In the genomic region with DNA sequence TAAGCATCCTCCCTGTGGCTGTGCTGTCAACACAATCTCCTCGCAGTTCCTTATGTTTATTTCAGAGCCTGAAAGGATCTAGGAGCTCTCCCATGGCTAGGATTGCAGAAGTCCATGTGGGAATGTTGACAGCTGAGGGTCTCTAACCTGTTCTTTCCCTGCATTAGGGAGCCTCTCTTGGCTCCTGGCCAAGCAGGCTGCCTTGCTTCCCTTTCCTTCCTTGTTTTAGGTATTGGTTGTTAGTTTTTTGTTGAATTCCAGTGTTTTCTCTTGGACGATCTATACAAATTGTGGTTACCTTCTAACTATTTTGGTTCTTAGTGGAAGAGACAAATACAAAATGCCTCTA, we compare ENCODE assay signal across 25 cellular contexts.
"Had no signal": no experiment of that assay in that cellular context is flagged by ENCODE, and none has a peak within 500 bp of the region (broad histone marks: within the 10 kb centered on the region; RNA-seq: fewer than 3 reads in every experiment).

No MANE protein-coding gene starts in this region.

- H3K27me3 Mint-ChIP-seq: activated CD8-positive, alpha-beta T cell treated with anti-CD3 and anti-CD28 coated beads for 36 hours; activated naive CD4-positive, alpha-beta T cell treated with anti-CD3 and anti-CD28 coated beads, Interleukin-2, amount 50 U/mL, for 24 hours; activated naive CD8-positive, alpha-beta T cell treated with anti-CD3 and anti-CD28 coated beads, Interleukin-2, amount 50 U/mL, for 24 hours; brain had no signal

- ATAC-seq: activated CD4-positive, CD25-positive, alpha-beta regulatory T cell treated with anti-CD3 and anti-CD28 coated beads, Interleukin-2, amount 50 U/mL, for 24 hours; activated CD8-positive, alpha-beta T cell treated with anti-CD3 and anti-CD28 coated beads for 36 hours; activated naive CD8-positive, alpha-beta T cell treated with anti-CD3 and anti-CD28 coated beads, Interleukin-2, amount 50 U/mL, for 24 hours; activated T-cell treated with anti-CD3 and anti-CD28 coated beads, Interleukin-2, amount 50 U/mL, for 72 hours had no signal

- H3K27ac Mint-ChIP-seq: activated CD8-positive, alpha-beta T cell treated with anti-CD3 and anti-CD28 coated beads for 36 hours; activated naive CD4-positive, alpha-beta T cell treated with anti-CD3 and anti-CD28 coated beads, Interleukin-2, amount 50 U/mL, for 24 hours; activated naive CD8-positive, alpha-beta T cell treated with anti-CD3 and anti-CD28 coated beads, Interleukin-2, amount 50 U/mL, for 24 hours; activated T-cell treated with anti-CD3 and anti-CD28 coated beads, Interleukin-2, amount 50 U/mL, for 72 hours; activated T-helper 2 cell treated with anti-CD3 and anti-CD28 coated beads, Interferon-gamma antibody, Interleukin-2, Interleukin-4, amounts not matched to agents 10 μg/mL and 5 μg/mL and 100 μg/mL, durations not matched to agents 14 hours and 24 hours and 36 hours had no signal

- DNase-seq: activated CD4-positive, alpha-beta T cell treated with anti-CD3 and anti-CD28 coated beads for 4 hours; activated CD8-positive, alpha-beta memory T cell treated with anti-CD3 and anti-CD28 coated beads, Interleukin-2, amount 50 U/mL, for 4 hours; activated CD8-positive, alpha-beta T cell treated with anti-CD3 and anti-CD28 coated beads for 36 hours; activated gamma-delta T cell treated with Interleukin-2 at 50 U/mL for 16 hours; activated naive CD8-positive, alpha-beta T cell treated with anti-CD3 and anti-CD28 coated beads, Interleukin-2, amount 50 U/mL, for 24 hours; activated T-cell treated with anti-CD3 and anti-CD28 coated beads, Interleukin-2, amount 50 U/mL, for 72 hours; amniotic stem cell; Karpas-422; MM.1S; NCI-H1105; NCI-H1436; NCI-H1694 treated with DMSO at 0.1 percent for 48 hours; NCI-H2029 treated with DMSO at 0.1 percent for 48 hours; NCI-H2171; NCI-H2227 treated with DMSO at 0.1 percent for 48 hours; NCI-H69; OCI-M1; Peyer's patch; Right ventricle myocardium superior; SK-N-SH; T-helper 1 cell had no signal

- H3K9me3 Mint-ChIP-seq: activated naive CD4-positive, alpha-beta T cell treated with anti-CD3 and anti-CD28 coated beads, Interleukin-2, amount 50 U/mL, for 24 hours had no signal

- H3K4me3 Mint-ChIP-seq: activated CD8-positive, alpha-beta T cell treated with anti-CD3 and anti-CD28 coated beads for 36 hours; activated naive CD4-positive, alpha-beta T cell treated with anti-CD3 and anti-CD28 coated beads, Interleukin-2, amount 50 U/mL, for 24 hours; activated naive CD8-positive, alpha-beta T cell treated with anti-CD3 and anti-CD28 coated beads, Interleukin-2, amount 50 U/mL, for 24 hours; activated T-cell treated with anti-CD3 and anti-CD28 coated beads, Interleukin-2, amount 50 U/mL, for 72 hours; brain had no signal
